ENCODE assay signal across 24 cellular contexts in the genomic region with DNA sequence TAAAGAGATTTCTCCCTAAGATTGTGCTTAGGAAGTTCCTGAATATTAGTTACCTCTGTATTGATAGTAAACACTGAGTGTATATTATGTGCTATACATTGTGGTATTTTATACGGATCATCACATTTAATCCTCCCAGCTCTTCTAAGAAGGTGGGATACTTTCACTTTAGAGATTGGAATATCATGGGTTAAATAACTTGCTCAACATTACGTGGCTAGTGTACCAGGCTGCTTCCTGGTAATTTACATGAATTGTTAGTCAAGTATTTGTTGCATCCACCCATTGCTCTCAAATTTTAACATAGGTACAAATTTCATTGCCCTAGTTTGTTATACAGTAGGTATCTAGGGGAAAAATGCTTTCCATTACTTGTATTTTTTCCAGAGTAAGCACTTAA. TPM values are rescaled to one million over a fixed set of nuclear protein-coding genes. Genes with fewer than 3 reads are reported as not detected.
DNase-seq lines count a peak whose midpoint lies in the region; FAIRE-seq and TF ChIP-seq lines count a peak whose summit lies in the region.
"Had no signal": no experiment of that assay in that cellular context is flagged by ENCODE, and none has a peak within 500 bp of the region (broad histone marks: within the 10 kb centered on the region; RNA-seq: fewer than 3 reads in every experiment).

No MANE protein-coding gene starts in this region.

- peaks cover 6% of the 10 kb centered on the region; the same call in 1 of the 2 replicates for H3K36me3 ChIP-seq in iPS-20b (ENCODE audit: insufficient read depth, low read depth, low read length)
- H3K36me3 ChIP-seq: BLaER1, SJCRH30, spleen, tibial artery had no signal

- FAIRE-seq in GM12891 (lab: Jason Lieb, UNC), result no peak
- FAIRE-seq: A204.1, endothelial cell of umbilical vein had no signal

- DNase-seq in A172 (ENCODE audit: low spot score), result peak; percentile 16
- peak; percentile 35 for DNase-seq in M059J (ENCODE audit: low read depth)
- DNase-seq in choroid plexus epithelial cell (ENCODE audit: low read depth), result peak; percentile 45
- DNase-seq in kidney glomerular epithelial cell (lab: John Stamatoyannopoulos, UW), result no peak
- no peak for DNase-seq in GM12891 (ENCODE audit: insufficient read length, low spot score)
- DNase-seq in NCI-H1436 treated with DMSO at 0.1 percent for 48 hours (lab: John Stamatoyannopoulos, UW), result no peak
- no peak for DNase-seq in NCI-H1105 treated with DMSO at 0.1 percent for 48 hours (lab: John Stamatoyannopoulos, UW)
- DNase-seq: activated CD4-positive, alpha-beta T cell treated with anti-CD3 and anti-CD28 coated beads, Interleukin-2, amount 10 ng/mL, durations not matched to agents 7 days and 5 days; activated naive CD8-positive, alpha-beta T cell treated with anti-CD3 and anti-CD28 coated beads for 36 hours; Calu3; GOT3; naive B cell; NCI-H1105; NCI-H2107; SJCRH30; spleen; stimulated activated CD4-positive, alpha-beta T cell treated with anti-CD3 and anti-CD28 coated beads, Interleukin-4, amount 100 ng/mL, for 24 hours; stimulated activated naive CD8-positive, alpha-beta T cell treated with anti-CD3 and anti-CD28 coated beads, Interleukin-15, Interleukin-2, amounts not matched to agents 100 U/mL and 50 U/mL, for 24 hours; tibial artery had no signal

- no peak for TF ChIP-seq CTCF in choroid plexus epithelial cell (conservative IDR thresholded peaks at IDR 0.05; ENCODE audit: low read depth, low read length)

- H3K4me1 ChIP-seq in iPS-20b (ENCODE audit: insufficient read depth, low read length), result peaks cover 20% of the 10 kb centered on the region; the same call in 1 of the 2 replicates
- H3K4me1 ChIP-seq: BLaER1, SJCRH30, tibial artery had no signal

- no peaks in the 10 kb centered on the region for H3K27me3 ChIP-seq in iPS-20b (ENCODE audit: insufficient read depth, low read length)
- H3K27me3 ChIP-seq: BLaER1, SJCRH30, spleen, tibial artery had no signal

- peak overlapping the region; percentile 9; the same call in 1 of the 2 replicates for H3K9ac ChIP-seq in iPS-20b (ENCODE audit: low read depth, low read length)
- H3K9ac ChIP-seq: BLaER1 had no signal

- no peak overlapping the region for H3K27ac ChIP-seq in iPS-20b (ENCODE audit: low read length)
- H3K27ac ChIP-seq: BLaER1, PC-9, SJCRH30, spleen, tibial artery had no signal

- TF ChIP-seq POLR2A in GM12891 (IDR thresholded peaks at IDR 0.05; ENCODE audit: low read depth, low read length), result no peak

- no peaks in the 10 kb centered on the region for H3K9me3 ChIP-seq in iPS-20b (ENCODE audit: insufficient read depth, low read depth, low read length)
- H3K9me3 ChIP-seq: BLaER1, SJCRH30, spleen, tibial artery had no signal

- H3K4me3 ChIP-seq in choroid plexus epithelial cell (ENCODE audit: low read depth, low read length) (no peak overlapping the region), iPS-20b (ENCODE audit: low read length) (peak overlapping the region; percentile 11; the same call in 1 of the 2 replicates)
- H3K4me3 ChIP-seq: BLaER1, PC-9, SJCRH30, spleen, tibial artery had no signal

TF ChIP-seq in GM12891, 5 proteins besides CTCF, POLR2A, EP300 and RAD21:
- no peak for TF ChIP-seq SPI1 (IDR thresholded peaks at IDR 0.05; ENCODE audit: low read depth, low read length)
- no peak for TF ChIP-seq TAF1 (IDR thresholded peaks at IDR 0.05; ENCODE audit: low read depth, low read length)
- no peak for TF ChIP-seq POU2F2 (IDR thresholded peaks at IDR 0.05; ENCODE audit: low read depth, low read length)
- no peak for TF ChIP-seq POLR2AphosphoS5 (IDR thresholded peaks at IDR 0.05; ENCODE audit: low read depth, low read length)
- TF ChIP-seq PAX5 (IDR thresholded peaks at IDR 0.05; ENCODE audit: insufficient read depth, low read length, severe bottlenecking), result no peak

RNA-seq across cellular contexts. Expression of a gene that starts 21.4 kb away (rescaled TPM):
- 34.5 and 43.3 TPM in 2 replicates for total RNA-seq in A172 (2014; rRNA removed; shearing (Covaris generic))
- 14.9 and 28.3 TPM in 2 replicates for total RNA-seq in M059J (2014; rRNA removed; shearing (Covaris generic))
- polyA plus RNA-seq in GM12891 (2012; ENCODE audit: low read depth, missing spikeins), result 60.8 TPM

Comparison
In these comparisons a context has a peak if more than half of its experiments do, and no peak if none do; other contexts are left out.
1. DNase-seq: peak in A172 (single experiment), M059J (single experiment) and choroid plexus epithelial cell (single experiment); none in kidney glomerular epithelial cell (single experiment), GM12891 (single experiment), NCI-H1436 treated with DMSO at 0.1 percent for 48 hours (single experiment) and NCI-H1105 treated with DMSO at 0.1 percent for 48 hours (single experiment).